1 cellular context compared by ENCODE assay signal in the genomic region with DNA sequence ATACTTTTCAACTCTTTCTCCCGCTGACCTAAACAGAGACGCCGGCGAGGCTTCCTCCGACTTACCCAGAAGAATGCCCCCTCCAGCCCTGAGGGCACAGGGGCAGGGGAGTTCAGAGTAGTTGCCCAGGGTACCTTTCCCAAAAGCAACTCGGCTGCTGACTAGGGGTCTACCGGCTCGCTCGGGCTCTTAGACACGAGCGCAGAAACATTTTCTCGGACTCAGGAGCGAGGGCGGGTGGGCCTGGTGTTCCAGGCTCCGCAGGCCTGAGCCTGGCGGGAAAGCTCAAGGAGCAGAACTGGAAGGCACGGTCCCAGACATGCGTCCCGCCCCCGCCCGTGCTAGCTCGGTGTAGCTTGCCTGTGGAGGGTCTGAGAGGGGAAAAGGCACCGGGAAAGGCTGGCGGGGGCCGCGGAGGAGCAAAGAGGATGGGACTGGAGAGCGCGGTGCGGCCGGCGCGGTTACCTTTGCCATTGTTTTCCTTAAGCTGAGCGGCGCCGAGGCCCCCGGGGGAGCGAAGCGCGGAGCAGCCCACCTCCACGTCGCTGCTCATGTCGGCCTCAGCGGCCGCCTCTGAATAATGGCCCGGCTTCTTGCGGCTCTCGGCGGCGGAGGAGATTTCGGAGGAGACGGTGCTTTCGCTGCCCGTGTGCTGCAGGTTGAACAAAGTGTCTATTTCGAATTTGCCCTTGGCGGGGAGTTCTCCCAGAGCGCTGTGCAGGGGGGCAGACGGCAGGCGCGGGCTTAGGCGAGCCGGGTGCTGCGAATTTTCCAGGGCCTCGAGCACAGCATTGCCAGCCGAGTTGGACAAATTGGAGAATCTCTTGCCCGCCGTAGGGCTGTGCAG.
TF ChIP-seq lines count a peak whose summit lies in the region.

No MANE protein-coding gene starts in this region.

TF ChIP-seq in H1, 55 proteins besides CTCF, POLR2A, EP300 and RAD21:
- TF ChIP-seq BACH1 (IDR thresholded peaks at IDR 0.05; ENCODE audit: low read length) (no peak), ZNF274 (IDR thresholded peaks at IDR 0.05; ENCODE audit: borderline replicate concordance, extremely low read depth, low read length) (no peak), POU5F1 (IDR thresholded peaks at IDR 0.05; ENCODE audit: low read depth, low read length) (no peak), CBX5 (IDR thresholded peaks at IDR 0.05; ENCODE audit: low read depth, low read length) (no peak), TBP (IDR thresholded peaks at IDR 0.05; ENCODE audit: low read depth, low read length) (no peak), MAFK (IDR thresholded peaks at IDR 0.05; ENCODE audit: low read depth, low read length) (no peak), KDM5A (IDR thresholded peaks at IDR 0.05; ENCODE audit: low read length) (no peak), SUZ12 (IDR thresholded peaks at IDR 0.05; ENCODE audit: low read length) (peak; percentile 88), BRCA1 (IDR thresholded peaks at IDR 0.05; ENCODE audit: low read depth, low read length) (no peak), HDAC6 (IDR thresholded peaks at IDR 0.05; ENCODE audit: low read depth, low read length) (no peak), PHF8 (conservative IDR thresholded peaks at IDR 0.05; ENCODE audit: low read depth, low read length) (no peak), RNF2 (IDR thresholded peaks at IDR 0.05; ENCODE audit: borderline replicate concordance, low read depth, low read length, missing control alignments, poor library complexity, severe bottlenecking) (peak; percentile 84), CHD2 (IDR thresholded peaks at IDR 0.05; ENCODE audit: low read length) (no peak), FOSL1 (IDR thresholded peaks at IDR 0.05; ENCODE audit: insufficient read depth, low read depth, low read length) (no peak), HDAC2 (IDR thresholded peaks at IDR 0.05; ENCODE audit: borderline replicate concordance in 1 of 2, low read depth in 2 of 2, low read length in 2 of 2) (no peak), SIX5 (IDR thresholded peaks at IDR 0.05; ENCODE audit: low read depth, low read length) (no peak), NRF1 (IDR thresholded peaks at IDR 0.05; ENCODE audit: low read depth, low read length) (no peak), GABPA (IDR thresholded peaks at IDR 0.05; ENCODE audit: borderline replicate concordance, insufficient read depth, low read length) (no peak), SIRT6 (IDR thresholded peaks at IDR 0.05; ENCODE audit: low read length) (no peak), SP2 (IDR thresholded peaks at IDR 0.05; ENCODE audit: low read length) (no peak), RXRA (IDR thresholded peaks at IDR 0.05; ENCODE audit: insufficient read depth, low read depth, low read length) (no peak), SIN3A (conservative IDR thresholded peaks at IDR 0.05 in 1 of 2, IDR thresholded peaks at IDR 0.05 in 1 of 2; ENCODE audit: low read depth in 1 of 2, low read length in 2 of 2) (no peak), TEAD4 (IDR thresholded peaks at IDR 0.05; ENCODE audit: low read depth, low read length) (no peak), TCF12 (IDR thresholded peaks at IDR 0.05; ENCODE audit: low read depth, low read length) (no peak), SP1 (IDR thresholded peaks at IDR 0.05; ENCODE audit: low read depth, low read length) (no peak), JUN (IDR thresholded peaks at IDR 0.05; ENCODE audit: low read depth, low read length) (no peak), POLR2AphosphoS5 (IDR thresholded peaks at IDR 0.05; ENCODE audit: low read depth, low read length) (no peak), RFX5 (IDR thresholded peaks at IDR 0.05; ENCODE audit: borderline replicate concordance, low read depth, low read length) (no peak), CREB1 (IDR thresholded peaks at IDR 0.05) (no peak), ASH2L (IDR thresholded peaks at IDR 0.05; ENCODE audit: low read length) (no peak), GTF2F1 (IDR thresholded peaks at IDR 0.05; ENCODE audit: borderline replicate concordance, low read depth, low read length) (no peak), CBX8 (IDR thresholded peaks at IDR 0.05; ENCODE audit: borderline replicate concordance, low read depth, low read length) (no peak), CHD1 (IDR thresholded peaks at IDR 0.05; ENCODE audit: low read depth, low read length) (no peak), SAP30 (IDR thresholded peaks at IDR 0.05; ENCODE audit: insufficient read depth, insufficient replicate concordance, low read length) (no peak), SP4 (IDR thresholded peaks at IDR 0.05; ENCODE audit: low read length) (no peak), TAF7 (optimal IDR thresholded peaks at IDR 0.05; ENCODE audit: borderline replicate concordance, low read depth, low read length) (no peak), KDM1A (IDR thresholded peaks at IDR 0.05; ENCODE audit: borderline replicate concordance, low read length) (no peak), JUND (IDR thresholded peaks at IDR 0.05; ENCODE audit: low read length) (no peak), YY1 (IDR thresholded peaks at IDR 0.05; ENCODE audit: low read depth, low read length) (no peak), NANOG (IDR thresholded peaks at IDR 0.05; ENCODE audit: insufficient read depth, low read depth, low read length, poor library complexity, severe bottlenecking) (no peak), EZH2 (IDR thresholded peaks at IDR 0.05; ENCODE audit: low read depth, low read length, severe bottlenecking) (peak; percentile 93), TAF1 (IDR thresholded peaks at IDR 0.05; ENCODE audit: low read depth, low read length) (no peak), SRF (IDR thresholded peaks at IDR 0.05; ENCODE audit: low read depth, low read length) (no peak), RBBP5 (IDR thresholded peaks at IDR 0.05; ENCODE audit: borderline replicate concordance, low read depth, low read length) (no peak), EGR1 (IDR thresholded peaks at IDR 0.05; ENCODE audit: borderline replicate concordance, low read depth, low read length) (peak; percentile 77), BCL11A (IDR thresholded peaks at IDR 0.05; ENCODE audit: low read depth in 2 of 2, low read length in 2 of 2) (no peak), KDM4A (IDR thresholded peaks at IDR 0.05; ENCODE audit: low read depth, low read length, severe bottlenecking) (peak; percentile 15), CEBPB (IDR thresholded peaks at IDR 0.05; ENCODE audit: low read depth, low read length) (no peak), CTBP2 (IDR thresholded peaks at IDR 0.05; ENCODE audit: borderline replicate concordance, insufficient read depth, insufficient read length, low read length) (no peak)
- TF ChIP-seq, protein P1, sequence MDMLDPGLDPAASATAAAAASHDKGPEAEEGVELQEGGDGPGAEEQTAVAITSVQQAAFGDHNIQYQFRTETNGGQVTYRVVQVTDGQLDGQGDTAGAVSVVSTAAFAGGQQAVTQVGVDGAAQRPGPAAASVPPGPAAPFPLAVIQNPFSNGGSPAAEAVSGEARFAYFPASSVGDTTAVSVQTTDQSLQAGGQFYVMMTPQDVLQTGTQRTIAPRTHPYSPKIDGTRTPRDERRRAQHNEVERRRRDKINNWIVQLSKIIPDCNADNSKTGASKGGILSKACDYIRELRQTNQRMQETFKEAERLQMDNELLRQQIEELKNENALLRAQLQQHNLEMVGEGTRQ (IDR thresholded peaks at IDR 0.05; ENCODE audit: low read length) = no peak
- TF ChIP-seq, protein P2, sequence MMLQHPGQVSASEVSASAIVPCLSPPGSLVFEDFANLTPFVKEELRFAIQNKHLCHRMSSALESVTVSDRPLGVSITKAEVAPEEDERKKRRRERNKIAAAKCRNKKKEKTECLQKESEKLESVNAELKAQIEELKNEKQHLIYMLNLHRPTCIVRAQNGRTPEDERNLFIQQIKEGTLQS (IDR thresholded peaks at IDR 0.05; ENCODE audit: insufficient read depth, low read depth, low read length) = no peak
- TF ChIP-seq, protein P3, sequence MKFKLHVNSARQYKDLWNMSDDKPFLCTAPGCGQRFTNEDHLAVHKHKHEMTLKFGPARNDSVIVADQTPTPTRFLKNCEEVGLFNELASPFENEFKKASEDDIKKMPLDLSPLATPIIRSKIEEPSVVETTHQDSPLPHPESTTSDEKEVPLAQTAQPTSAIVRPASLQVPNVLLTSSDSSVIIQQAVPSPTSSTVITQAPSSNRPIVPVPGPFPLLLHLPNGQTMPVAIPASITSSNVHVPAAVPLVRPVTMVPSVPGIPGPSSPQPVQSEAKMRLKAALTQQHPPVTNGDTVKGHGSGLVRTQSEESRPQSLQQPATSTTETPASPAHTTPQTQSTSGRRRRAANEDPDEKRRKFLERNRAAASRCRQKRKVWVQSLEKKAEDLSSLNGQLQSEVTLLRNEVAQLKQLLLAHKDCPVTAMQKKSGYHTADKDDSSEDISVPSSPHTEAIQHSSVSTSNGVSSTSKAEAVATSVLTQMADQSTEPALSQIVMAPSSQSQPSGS (IDR thresholded peaks at IDR 0.05; ENCODE audit: low read length) = no peak
- TF ChIP-seq, protein P4, sequence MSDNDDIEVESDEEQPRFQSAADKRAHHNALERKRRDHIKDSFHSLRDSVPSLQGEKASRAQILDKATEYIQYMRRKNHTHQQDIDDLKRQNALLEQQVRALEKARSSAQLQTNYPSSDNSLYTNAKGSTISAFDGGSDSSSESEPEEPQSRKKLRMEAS (IDR thresholded peaks at IDR 0.05) = peak; percentile 56
- TF ChIP-seq, protein P5, sequence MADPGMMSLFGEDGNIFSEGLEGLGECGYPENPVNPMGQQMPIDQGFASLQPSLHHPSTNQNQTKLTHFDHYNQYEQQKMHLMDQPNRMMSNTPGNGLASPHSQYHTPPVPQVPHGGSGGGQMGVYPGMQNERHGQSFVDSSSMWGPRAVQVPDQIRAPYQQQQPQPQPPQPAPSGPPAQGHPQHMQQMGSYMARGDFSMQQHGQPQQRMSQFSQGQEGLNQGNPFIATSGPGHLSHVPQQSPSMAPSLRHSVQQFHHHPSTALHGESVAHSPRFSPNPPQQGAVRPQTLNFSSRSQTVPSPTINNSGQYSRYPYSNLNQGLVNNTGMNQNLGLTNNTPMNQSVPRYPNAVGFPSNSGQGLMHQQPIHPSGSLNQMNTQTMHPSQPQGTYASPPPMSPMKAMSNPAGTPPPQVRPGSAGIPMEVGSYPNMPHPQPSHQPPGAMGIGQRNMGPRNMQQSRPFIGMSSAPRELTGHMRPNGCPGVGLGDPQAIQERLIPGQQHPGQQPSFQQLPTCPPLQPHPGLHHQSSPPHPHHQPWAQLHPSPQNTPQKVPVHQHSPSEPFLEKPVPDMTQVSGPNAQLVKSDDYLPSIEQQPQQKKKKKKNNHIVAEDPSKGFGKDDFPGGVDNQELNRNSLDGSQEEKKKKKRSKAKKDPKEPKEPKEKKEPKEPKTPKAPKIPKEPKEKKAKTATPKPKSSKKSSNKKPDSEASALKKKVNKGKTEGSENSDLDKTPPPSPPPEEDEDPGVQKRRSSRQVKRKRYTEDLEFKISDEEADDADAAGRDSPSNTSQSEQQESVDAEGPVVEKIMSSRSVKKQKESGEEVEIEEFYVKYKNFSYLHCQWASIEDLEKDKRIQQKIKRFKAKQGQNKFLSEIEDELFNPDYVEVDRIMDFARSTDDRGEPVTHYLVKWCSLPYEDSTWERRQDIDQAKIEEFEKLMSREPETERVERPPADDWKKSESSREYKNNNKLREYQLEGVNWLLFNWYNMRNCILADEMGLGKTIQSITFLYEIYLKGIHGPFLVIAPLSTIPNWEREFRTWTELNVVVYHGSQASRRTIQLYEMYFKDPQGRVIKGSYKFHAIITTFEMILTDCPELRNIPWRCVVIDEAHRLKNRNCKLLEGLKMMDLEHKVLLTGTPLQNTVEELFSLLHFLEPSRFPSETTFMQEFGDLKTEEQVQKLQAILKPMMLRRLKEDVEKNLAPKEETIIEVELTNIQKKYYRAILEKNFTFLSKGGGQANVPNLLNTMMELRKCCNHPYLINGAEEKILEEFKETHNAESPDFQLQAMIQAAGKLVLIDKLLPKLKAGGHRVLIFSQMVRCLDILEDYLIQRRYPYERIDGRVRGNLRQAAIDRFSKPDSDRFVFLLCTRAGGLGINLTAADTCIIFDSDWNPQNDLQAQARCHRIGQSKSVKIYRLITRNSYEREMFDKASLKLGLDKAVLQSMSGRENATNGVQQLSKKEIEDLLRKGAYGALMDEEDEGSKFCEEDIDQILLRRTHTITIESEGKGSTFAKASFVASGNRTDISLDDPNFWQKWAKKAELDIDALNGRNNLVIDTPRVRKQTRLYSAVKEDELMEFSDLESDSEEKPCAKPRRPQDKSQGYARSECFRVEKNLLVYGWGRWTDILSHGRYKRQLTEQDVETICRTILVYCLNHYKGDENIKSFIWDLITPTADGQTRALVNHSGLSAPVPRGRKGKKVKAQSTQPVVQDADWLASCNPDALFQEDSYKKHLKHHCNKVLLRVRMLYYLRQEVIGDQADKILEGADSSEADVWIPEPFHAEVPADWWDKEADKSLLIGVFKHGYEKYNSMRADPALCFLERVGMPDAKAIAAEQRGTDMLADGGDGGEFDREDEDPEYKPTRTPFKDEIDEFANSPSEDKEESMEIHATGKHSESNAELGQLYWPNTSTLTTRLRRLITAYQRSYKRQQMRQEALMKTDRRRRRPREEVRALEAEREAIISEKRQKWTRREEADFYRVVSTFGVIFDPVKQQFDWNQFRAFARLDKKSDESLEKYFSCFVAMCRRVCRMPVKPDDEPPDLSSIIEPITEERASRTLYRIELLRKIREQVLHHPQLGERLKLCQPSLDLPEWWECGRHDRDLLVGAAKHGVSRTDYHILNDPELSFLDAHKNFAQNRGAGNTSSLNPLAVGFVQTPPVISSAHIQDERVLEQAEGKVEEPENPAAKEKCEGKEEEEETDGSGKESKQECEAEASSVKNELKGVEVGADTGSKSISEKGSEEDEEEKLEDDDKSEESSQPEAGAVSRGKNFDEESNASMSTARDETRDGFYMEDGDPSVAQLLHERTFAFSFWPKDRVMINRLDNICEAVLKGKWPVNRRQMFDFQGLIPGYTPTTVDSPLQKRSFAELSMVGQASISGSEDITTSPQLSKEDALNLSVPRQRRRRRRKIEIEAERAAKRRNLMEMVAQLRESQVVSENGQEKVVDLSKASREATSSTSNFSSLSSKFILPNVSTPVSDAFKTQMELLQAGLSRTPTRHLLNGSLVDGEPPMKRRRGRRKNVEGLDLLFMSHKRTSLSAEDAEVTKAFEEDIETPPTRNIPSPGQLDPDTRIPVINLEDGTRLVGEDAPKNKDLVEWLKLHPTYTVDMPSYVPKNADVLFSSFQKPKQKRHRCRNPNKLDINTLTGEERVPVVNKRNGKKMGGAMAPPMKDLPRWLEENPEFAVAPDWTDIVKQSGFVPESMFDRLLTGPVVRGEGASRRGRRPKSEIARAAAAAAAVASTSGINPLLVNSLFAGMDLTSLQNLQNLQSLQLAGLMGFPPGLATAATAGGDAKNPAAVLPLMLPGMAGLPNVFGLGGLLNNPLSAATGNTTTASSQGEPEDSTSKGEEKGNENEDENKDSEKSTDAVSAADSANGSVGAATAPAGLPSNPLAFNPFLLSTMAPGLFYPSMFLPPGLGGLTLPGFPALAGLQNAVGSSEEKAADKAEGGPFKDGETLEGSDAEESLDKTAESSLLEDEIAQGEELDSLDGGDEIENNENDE (IDR thresholded peaks at IDR 0.05; ENCODE audit: insufficient replicate concordance, low read length) = no peak
- TF ChIP-seq, protein P6, sequence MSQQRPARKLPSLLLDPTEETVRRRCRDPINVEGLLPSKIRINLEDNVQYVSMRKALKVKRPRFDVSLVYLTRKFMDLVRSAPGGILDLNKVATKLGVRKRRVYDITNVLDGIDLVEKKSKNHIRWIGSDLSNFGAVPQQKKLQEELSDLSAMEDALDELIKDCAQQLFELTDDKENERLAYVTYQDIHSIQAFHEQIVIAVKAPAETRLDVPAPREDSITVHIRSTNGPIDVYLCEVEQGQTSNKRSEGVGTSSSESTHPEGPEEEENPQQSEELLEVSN (IDR thresholded peaks at IDR 0.05) = peak; percentile 77
